ENCODE assay signal across 11 cellular contexts in the genomic region with DNA sequence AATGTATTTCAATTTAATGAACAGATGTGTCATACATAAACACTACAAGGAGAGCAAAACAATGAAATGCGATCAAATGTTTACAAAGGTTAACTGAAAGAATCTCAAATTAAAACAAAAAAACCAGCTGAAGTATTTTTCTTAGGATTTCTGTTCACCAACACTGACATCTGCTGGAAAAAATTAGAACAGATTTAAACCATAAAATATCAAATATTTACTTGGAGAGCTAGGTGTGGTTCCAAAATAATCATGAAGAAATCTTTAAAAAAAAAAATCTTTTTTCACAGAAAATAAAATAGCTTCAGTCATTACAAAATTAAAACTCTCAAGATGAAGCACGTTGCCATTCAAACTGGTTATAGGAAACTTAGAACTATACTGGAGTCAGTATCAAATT. TPM values are rescaled to one million over a fixed set of nuclear protein-coding genes. Genes with fewer than 3 reads are reported as not detected.
DNase-seq lines count a peak whose midpoint lies in the region; ATAC-seq and TF ChIP-seq lines count a peak whose summit lies in the region.
"Had no signal": no experiment of that assay in that cellular context is flagged by ENCODE, and none has a peak within 500 bp of the region (broad histone marks: within the 10 kb centered on the region; RNA-seq: fewer than 3 reads in every experiment).

No MANE protein-coding gene starts in this region.

- POLR2A ChIA-PET in Caco-2 (lab: Charles Lee) = interaction anchor here (2.5 kb wide), 1 partner anchor 13 kb away, joined by 15 read pairs; a partner anchor contains a TSS

- H3K4me3 Mint-ChIP-seq in Caco-2 (ENCODE audit: unreplicated experiment) (no peak overlapping the region), neural crest cell (no peak overlapping the region)
- H3K4me3 Mint-ChIP-seq in stimulated activated naive B cell treated with anti-CD40 and anti-IgM and Interleukin-4, amounts not matched to agents 10 μg/mL and 1 μg/mL and 100 μg/mL, for 72 hours = no peak overlapping the region
- H3K4me3 Mint-ChIP-seq: activated CD4-positive, alpha-beta T cell treated with anti-CD3 and anti-CD28 coated beads, Interleukin-2, amount 10 ng/mL, durations not matched to agents 24 days and 14 days had no signal

- H3K36me3 Mint-ChIP-seq in Caco-2 (ENCODE audit: insufficient read depth, unreplicated experiment) = peaks cover 60% of the 10 kb centered on the region
- H3K36me3 Mint-ChIP-seq in neural crest cell (ENCODE audit: low read depth) = peaks cover 14% of the 10 kb centered on the region
- peaks cover 15 to 31% of the 10 kb centered on the region in 2 donors for H3K36me3 Mint-ChIP-seq in stimulated activated naive B cell treated with anti-CD40 and anti-IgM and Interleukin-4, amounts not matched to agents 10 μg/mL and 1 μg/mL and 100 μg/mL, for 72 hours

- H3K4me1 Mint-ChIP-seq in Caco-2 (ENCODE audit: low read depth, unreplicated experiment) = peaks cover 14% of the 10 kb centered on the region
- H3K4me1 Mint-ChIP-seq in neural crest cell = no peaks in the 10 kb centered on the region
- peaks cover 8 to 13% of the 10 kb centered on the region in 2 donors for H3K4me1 Mint-ChIP-seq in stimulated activated naive B cell treated with anti-CD40 and anti-IgM and Interleukin-4, amounts not matched to agents 10 μg/mL and 1 μg/mL and 100 μg/mL, for 72 hours

- CTCF ChIA-PET in Caco-2 (lab: Charles Lee) = interaction anchor here (0.7 to 2.3 kb wide), 5 partner anchors 13 to 557 kb away, joined by 3 to 18 read pairs (median 4); no protein-coding TSS in a partner anchor

- intact Hi-C loops in Caco-2 (cut with micrococcal nuclease; ENCODE audit: unreplicated experiment) = loop anchor here (2.0 kb wide), 1 partner anchor 13 kb away; a partner anchor contains a TSS

- no peak for ATAC-seq in GM21825 (IDR thresholded peaks at IDR 0.05; ENCODE audit: unreplicated experiment)
- ATAC-seq in stimulated activated naive B cell treated with anti-CD40 and anti-IgM and Interleukin-4, amounts not matched to agents 10 μg/mL and 1 μg/mL and 100 μg/mL, for 72 hours (replicated peaks) = no peak
- ATAC-seq: sciatic nerve had no signal

- TF ChIP-seq CTCF in Caco-2 (IDR thresholded peaks at IDR 0.05; ENCODE audit: insufficient read depth in 1 of 2, low read depth in 1 of 2, low read length in 1 of 2, severe bottlenecking in 1 of 2, unreplicated experiment in 1 of 2) (peak; percentile 25 to 49), LNCaP clone FGC (IDR thresholded peaks at IDR 0.05; ENCODE audit: control insufficient read depth, extremely low read depth, insufficient read depth) (peak; percentile 33; the same call in 1 of the 2 replicates), cardiac fibroblast (IDR thresholded peaks at IDR 0.05; ENCODE audit: low read depth, low read length) (no peak), neural crest cell (conservative IDR thresholded peaks at IDR 0.05) (peak; percentile 67)

- BruUV-seq in Caco-2 (replicated peaks; lab: Mats Ljungman, UMichigan) = no TSS peak

- H3K9me3 Mint-ChIP-seq in Caco-2 (ENCODE audit: unreplicated experiment) (no peaks in the 10 kb centered on the region), neural crest cell (no peaks in the 10 kb centered on the region)
- no peaks in the 10 kb centered on the region for H3K9me3 Mint-ChIP-seq in stimulated activated naive B cell treated with anti-CD40 and anti-IgM and Interleukin-4, amounts not matched to agents 10 μg/mL and 1 μg/mL and 100 μg/mL, for 72 hours
- H3K9me3 Mint-ChIP-seq: activated CD4-positive, alpha-beta T cell treated with anti-CD3 and anti-CD28 coated beads, Interleukin-2, amount 10 ng/mL, durations not matched to agents 24 days and 14 days had no signal

- no peak overlapping the region for H3K27ac Mint-ChIP-seq in Caco-2 (ENCODE audit: unreplicated experiment)
- H3K27ac Mint-ChIP-seq in neural crest cell (ENCODE audit: unreplicated experiment) = no peak overlapping the region
- H3K27ac Mint-ChIP-seq in stimulated activated naive B cell treated with anti-CD40 and anti-IgM and Interleukin-4, amounts not matched to agents 10 μg/mL and 1 μg/mL and 100 μg/mL, for 72 hours = no peak overlapping the region
- H3K27ac Mint-ChIP-seq: activated CD4-positive, alpha-beta T cell treated with anti-CD3 and anti-CD28 coated beads, Interleukin-2, amount 10 ng/mL, durations not matched to agents 24 days and 14 days had no signal

- H3K4me1 ChIP-seq in Caco-2 = peaks cover 15% of the 10 kb centered on the region; the same call in 1 of the 2 replicates

- no peaks in the 10 kb centered on the region for H3K27me3 ChIP-seq in Caco-2 (replicated peaks; ENCODE audit: control insufficient read depth, insufficient read depth, low read length)

- H3K4me3 ChIP-seq in Caco-2 (ENCODE audit: low read depth, low read length) (no peak overlapping the region), LNCaP clone FGC (ENCODE audit: low read depth, low read length) (no peak overlapping the region), cardiac fibroblast (replicated peaks in 1 of 2; ENCODE audit: low read depth in 2 of 2, low read length in 2 of 2) (no peak overlapping the region)

- H3K9me3 ChIP-seq in Caco-2 = no peaks in the 10 kb centered on the region

- no peaks in the 10 kb centered on the region for H3K27me3 Mint-ChIP-seq in Caco-2 (ENCODE audit: insufficient read depth, unreplicated experiment)
- H3K27me3 Mint-ChIP-seq in neural crest cell (ENCODE audit: low read depth) = no peaks in the 10 kb centered on the region
- no peaks in the 10 kb centered on the region for H3K27me3 Mint-ChIP-seq in stimulated activated naive B cell treated with anti-CD40 and anti-IgM and Interleukin-4, amounts not matched to agents 10 μg/mL and 1 μg/mL and 100 μg/mL, for 72 hours
- H3K27me3 Mint-ChIP-seq: activated CD4-positive, alpha-beta T cell treated with anti-CD3 and anti-CD28 coated beads, Interleukin-2, amount 10 ng/mL, durations not matched to agents 24 days and 14 days had no signal

- DNase-seq in Caco-2 (no peak), LNCaP clone FGC (ENCODE audit: low read depth) (no peak), cardiac fibroblast (ENCODE audit: low read depth in 2 of 2) (peak; percentile 21 to 37), neural crest cell (ENCODE audit: low read depth, low spot score) (no peak), islet precursor cell (no peak), NCI-H226 (no peak)
- DNase-seq in stimulated activated naive B cell treated with anti-CD40 and anti-IgM and Interleukin-4, amounts not matched to agents 10 μg/mL and 1 μg/mL and 100 μg/mL, for 72 hours = no peak
- DNase-seq: activated CD4-positive, alpha-beta T cell treated with anti-CD3 and anti-CD28 coated beads, Interleukin-2, amount 10 ng/mL, durations not matched to agents 24 days and 14 days; amygdala had no signal

- H3K36me3 ChIP-seq in Caco-2 (ENCODE audit: control insufficient read depth, insufficient read depth, low read length) = peaks cover 2% of the 10 kb centered on the region; the same call in 1 of the 2 replicates

RNA-seq across cellular contexts. Expression of a gene that starts 13.8 kb away (rescaled TPM):
- 125 and 132 TPM in 2 replicates for total RNA-seq in Caco-2 (2022)
- 83.9 and 86.5 TPM in 2 replicates for total RNA-seq in neural crest cell

Comparison
In these comparisons a context has a peak if more than half of its experiments do, and no peak if none do; other contexts are left out.
1. DNase-seq: peak in cardiac fibroblast (2 of 2); none in Caco-2 (0 of 2), LNCaP clone FGC (single experiment), neural crest cell (single experiment), islet precursor cell (single experiment), NCI-H226 (single experiment) and stimulated activated naive B cell treated with anti-CD40 and anti-IgM and Interleukin-4, amounts not matched to agents 10 μg/mL and 1 μg/mL and 100 μg/mL, for 72 hours (single experiment).